12 cellular contexts compared by ENCODE assay signal in genomic region chr13:109874921-109875454, GRCh38.
DNase-seq lines count a peak whose midpoint lies in the region; TF ChIP-seq lines count a peak whose summit lies in the region.
"Had no signal": no experiment of that assay in that cellular context is flagged by ENCODE, and none has a peak within 500 bp of the region (broad histone marks: within the 10 kb centered on the region; RNA-seq: fewer than 3 reads in every experiment).

No MANE protein-coding gene starts in this region.

- no peaks in the 10 kb centered on the region for H3K9me3 Mint-ChIP-seq in Calu3 (ENCODE audit: low read depth, unreplicated experiment)
- H3K9me3 Mint-ChIP-seq in progenitor cell of endocrine pancreas (ENCODE audit: low read depth), result no peaks in the 10 kb centered on the region
- H3K9me3 Mint-ChIP-seq: H9; naive thymus-derived CD8-positive, alpha-beta T cell; T-helper 1 cell treated with Interleukin-12 subunit alpha and Interleukin-12 subunit beta and Interleukin-4 antibody, amounts not matched to agents 30 μg/mL and 1 μg/mL, for 36 hours had no signal

- no peak for TF ChIP-seq POLR2A in erythroblast (IDR thresholded peaks at IDR 0.05; ENCODE audit: low read length)

- H3K36me3 ChIP-seq in SJCRH30, result no peaks in the 10 kb centered on the region

- H3K27me3 Mint-ChIP-seq in Calu3 (ENCODE audit: unreplicated experiment) (no peaks in the 10 kb centered on the region), progenitor cell of endocrine pancreas (no peaks in the 10 kb centered on the region)

- H3K27ac ChIP-seq in SJCRH30, result peak overlapping the region; percentile 35; the same call in 1 of the 2 replicates

- no peak for TF ChIP-seq CTCF in Calu3 (IDR thresholded peaks at IDR 0.05; ENCODE audit: unreplicated experiment)
- TF ChIP-seq CTCF in fibroblast of villous mesenchyme (IDR thresholded peaks at IDR 0.05; ENCODE audit: insufficient read depth, low read depth, low read length), result no peak
- TF ChIP-seq CTCF in progenitor cell of endocrine pancreas (IDR thresholded peaks at IDR 0.05; ENCODE audit: unreplicated experiment), result no peak

- no peak overlapping the region for H3K4me3 ChIP-seq in SJCRH30
- no peak overlapping the region for H3K4me3 ChIP-seq in fibroblast of villous mesenchyme (ENCODE audit: low read depth, low read length)

- H3K27ac Mint-ChIP-seq in Calu3 (ENCODE audit: unreplicated experiment) (peak overlapping the region; percentile 52), progenitor cell of endocrine pancreas (no peak overlapping the region)
- H3K27ac Mint-ChIP-seq: H9; T-helper 1 cell treated with Interleukin-12 subunit alpha and Interleukin-12 subunit beta and Interleukin-4 antibody, amounts not matched to agents 30 μg/mL and 1 μg/mL, for 36 hours had no signal

- no peak overlapping the region for H3K4me3 Mint-ChIP-seq in Calu3 (ENCODE audit: low read depth, unreplicated experiment)
- no peak overlapping the region for H3K4me3 Mint-ChIP-seq in progenitor cell of endocrine pancreas (ENCODE audit: low read depth)
- H3K4me3 Mint-ChIP-seq: H9; naive thymus-derived CD8-positive, alpha-beta T cell; T-helper 1 cell treated with Interleukin-12 subunit alpha and Interleukin-12 subunit beta and Interleukin-4 antibody, amounts not matched to agents 30 μg/mL and 1 μg/mL, for 36 hours had no signal

- no peaks in the 10 kb centered on the region for H3K27me3 ChIP-seq in SJCRH30

- no peaks in the 10 kb centered on the region for H3K36me3 Mint-ChIP-seq in Calu3 (ENCODE audit: insufficient read depth, unreplicated experiment)
- no peaks in the 10 kb centered on the region for H3K36me3 Mint-ChIP-seq in progenitor cell of endocrine pancreas (ENCODE audit: insufficient read depth)
- H3K36me3 Mint-ChIP-seq: naive thymus-derived CD8-positive, alpha-beta T cell had no signal

- H3K9me3 ChIP-seq in SJCRH30 (replicated peaks), result no peaks in the 10 kb centered on the region

- H3K4me1 Mint-ChIP-seq in Calu3 (ENCODE audit: low read depth, unreplicated experiment) (peaks cover 18% of the 10 kb centered on the region), progenitor cell of endocrine pancreas (ENCODE audit: low read depth) (peaks cover 18% of the 10 kb centered on the region)

- DNase-seq in Calu3, result no peak
- DNase-seq in SJCRH30, result no peak
- peak; percentile 82 for DNase-seq in fibroblast of villous mesenchyme (ENCODE audit: low read depth)
- DNase-seq in renal cortical epithelial cell (ENCODE audit: low read depth), result peak; percentile 38
- no peak for DNase-seq in progenitor cell of endocrine pancreas (ENCODE audit: low spot score, unreplicated experiment)
- no peak for DNase-seq in NCI-H345 treated with DMSO at 0.1 percent for 48 hours (lab: John Stamatoyannopoulos, UW; ENCODE audit: unreplicated experiment)
- DNase-seq in erythroblast (lab: John Stamatoyannopoulos, UW), result no peak
- no peak for DNase-seq in DMS53 treated with DMSO at 0.1 percent for 48 hours (lab: John Stamatoyannopoulos, UW; ENCODE audit: unreplicated experiment)
- DNase-seq: activated CD8-positive, alpha-beta memory T cell treated with anti-CD3 and anti-CD28 coated beads, Interleukin-2, amount 50 U/mL, for 48 hours; H9; naive thymus-derived CD8-positive, alpha-beta T cell had no signal

- no TSS peak for BruUV-seq in Calu3 (replicated peaks; lab: Mats Ljungman, UMichigan)

- peaks cover 5% of the 10 kb centered on the region for H3K4me1 ChIP-seq in SJCRH30

- CTCF ChIA-PET in Calu3 (lab: Charles Lee), result no interaction called here

- intact Hi-C loops in Calu3 (cut with micrococcal nuclease; ENCODE audit: unreplicated experiment), result no loop called here

Comparison
In these comparisons a context has a peak if more than half of its experiments do, and no peak if none do; other contexts are left out.
1. DNase-seq: peak in fibroblast of villous mesenchyme (single experiment) and renal cortical epithelial cell (single experiment); none in Calu3 (single experiment), SJCRH30 (0 of 2), progenitor cell of endocrine pancreas (single experiment), NCI-H345 treated with DMSO at 0.1 percent for 48 hours (single experiment), erythroblast (0 of 2) and DMS53 treated with DMSO at 0.1 percent for 48 hours (single experiment).